ENCODE assay signal across 1 cellular context in the genomic region with DNA sequence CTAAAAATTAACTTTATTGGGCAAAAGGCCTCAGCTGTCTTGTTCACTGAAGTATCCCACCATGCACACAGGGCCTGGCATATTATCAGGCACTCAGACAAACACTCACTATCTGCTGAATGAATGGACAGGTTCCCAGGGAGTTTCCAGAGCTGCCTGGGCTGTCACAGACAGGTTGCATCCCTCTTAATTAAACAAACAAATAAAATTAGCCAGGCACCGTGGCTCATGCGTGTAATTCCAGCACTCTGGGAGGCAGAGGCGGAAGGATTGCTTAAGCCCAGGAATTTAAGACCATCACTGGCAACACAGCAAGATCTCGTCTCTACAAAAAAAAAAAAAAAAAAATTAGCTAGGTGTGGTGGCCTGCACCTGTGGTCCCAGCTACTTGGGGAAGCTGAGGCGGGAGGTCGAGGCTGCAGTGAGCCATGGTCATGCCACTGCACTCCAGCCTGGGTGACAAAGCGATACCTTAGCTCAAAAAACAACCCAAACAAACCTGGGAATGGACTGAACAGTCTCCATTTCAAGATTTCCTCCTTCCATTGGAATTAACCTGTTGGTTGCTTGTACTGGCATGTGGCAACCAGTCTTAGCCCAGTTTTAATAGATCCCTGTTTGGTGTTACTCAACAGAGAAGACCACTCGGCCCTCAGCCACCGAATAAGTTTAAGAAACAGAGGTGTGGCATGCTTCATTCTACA.
TF ChIP-seq lines count a peak whose summit lies in the region.

No MANE protein-coding gene starts in this region.

TF ChIP-seq in A549, 52 proteins besides CTCF, POLR2A, EP300 and RAD21 (continued from another document):
- TF ChIP-seq, protein P1, sequence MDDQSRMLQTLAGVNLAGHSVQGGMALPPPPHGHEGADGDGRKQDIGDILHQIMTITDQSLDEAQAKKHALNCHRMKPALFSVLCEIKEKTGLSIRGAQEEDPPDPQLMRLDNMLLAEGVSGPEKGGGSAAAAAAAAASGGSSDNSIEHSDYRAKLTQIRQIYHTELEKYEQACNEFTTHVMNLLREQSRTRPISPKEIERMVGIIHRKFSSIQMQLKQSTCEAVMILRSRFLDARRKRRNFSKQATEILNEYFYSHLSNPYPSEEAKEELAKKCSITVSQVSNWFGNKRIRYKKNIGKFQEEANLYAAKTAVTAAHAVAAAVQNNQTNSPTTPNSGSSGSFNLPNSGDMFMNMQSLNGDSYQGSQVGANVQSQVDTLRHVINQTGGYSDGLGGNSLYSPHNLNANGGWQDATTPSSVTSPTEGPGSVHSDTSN (IDR thresholded peaks at IDR 0.05): no peak
- TF ChIP-seq FOSB (CRISPR knock-in tag; IDR thresholded peaks at IDR 0.05) (no peak), CBX8 (IDR thresholded peaks at IDR 0.05) (no peak), TP53 (CRISPR knock-in tag; IDR thresholded peaks at IDR 0.05) (no peak)
- TF ChIP-seq, protein P2, sequence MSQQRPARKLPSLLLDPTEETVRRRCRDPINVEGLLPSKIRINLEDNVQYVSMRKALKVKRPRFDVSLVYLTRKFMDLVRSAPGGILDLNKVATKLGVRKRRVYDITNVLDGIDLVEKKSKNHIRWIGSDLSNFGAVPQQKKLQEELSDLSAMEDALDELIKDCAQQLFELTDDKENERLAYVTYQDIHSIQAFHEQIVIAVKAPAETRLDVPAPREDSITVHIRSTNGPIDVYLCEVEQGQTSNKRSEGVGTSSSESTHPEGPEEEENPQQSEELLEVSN (IDR thresholded peaks at IDR 0.05; ENCODE audit: borderline replicate concordance, low read depth): no peak
